Comparison of ENCODE assay signal across 8 cellular contexts in genomic region chr3:158845748-158846350, GRCh38.
A peak's percentile ranks its signal among the peaks of the same experiment; 100 is the strongest.
DNase-seq lines count a peak whose midpoint lies in the region; ATAC-seq lines count a peak whose summit lies in the region.

No MANE protein-coding gene starts in this region.

- H3K9me3 ChIP-seq in adipocyte (ENCODE audit: control insufficient read depth, low read length), result no peaks in the 10 kb centered on the region

- H3K36me3 ChIP-seq in adipocyte (ENCODE audit: control insufficient read depth, insufficient read depth, low read length, severe bottlenecking), result no peaks in the 10 kb centered on the region

- no peak overlapping the region for H3K4me3 ChIP-seq in adipocyte (ENCODE audit: low read length)

- ATAC-seq in GM18861 (IDR thresholded peaks at IDR 0.05; ENCODE audit: unreplicated experiment) (peak; percentile 51), HG03378 (IDR thresholded peaks at IDR 0.05; ENCODE audit: unreplicated experiment) (peak; percentile 48), HG03135 (IDR thresholded peaks at IDR 0.05; ENCODE audit: unreplicated experiment) (no peak)

- DNase-seq in COLO668 (lab: John Stamatoyannopoulos, UW; ENCODE audit: unreplicated experiment) (peak; percentile 8), NCI-H748 treated with DMSO at 0.1 percent for 48 hours (lab: John Stamatoyannopoulos, UW) (peak; percentile 3), adipocyte (ENCODE audit: low read depth) (peak; percentile 60), iPS-NIHi11 (ENCODE audit: low spot score) (peak; percentile 77), stromal cell of bone marrow (ENCODE audit: low read depth) (peak; percentile 2)

- H3K27me3 ChIP-seq in adipocyte (replicated peaks; ENCODE audit: control insufficient read depth, insufficient read depth, low read length), result no peaks in the 10 kb centered on the region

- H3K4me1 ChIP-seq in adipocyte (ENCODE audit: control insufficient read depth, insufficient read depth, low read length), result no peaks in the 10 kb centered on the region

- H3K9ac ChIP-seq in adipocyte (ENCODE audit: low read length), result no peak overlapping the region

Comparison
In these comparisons a context has a peak if more than half of its experiments do, and no peak if none do; other contexts are left out.
1. DNase-seq: peak in every context shown above with its lines; median percentile 77 in iPS-NIHi11; 60 in adipocyte; 8 in COLO668; 3 in NCI-H748 treated with DMSO at 0.1 percent for 48 hours; 2 in stromal cell of bone marrow.